In genomic region chr14:77663289-77663688, GRCh38 we compare ENCODE assay signal across 17 cellular contexts. TPM values are rescaled to one million over a fixed set of nuclear protein-coding genes. Genes with fewer than 3 reads are reported as not detected.
A peak's percentile ranks its signal among the peaks of the same experiment; 100 is the strongest.
DNase-seq lines count a peak whose midpoint lies in the region; ATAC-seq, FAIRE-seq and TF ChIP-seq lines count a peak whose summit lies in the region.
"Had no signal": no experiment of that assay in that cellular context is flagged by ENCODE, and none has a peak within 500 bp of the region (broad histone marks: within the 10 kb centered on the region; RNA-seq: fewer than 3 reads in every experiment).

No MANE protein-coding gene starts in this region.

- H3K4me2 ChIP-seq in parathyroid adenoma (ENCODE audit: low read length) (no peak overlapping the region), neuronal stem cell (ENCODE audit: insufficient read depth, low read length, poor library complexity, severe bottlenecking) (no peak overlapping the region)

- no peak overlapping the region for H3K9ac ChIP-seq in parathyroid adenoma
- H3K9ac ChIP-seq in neuronal stem cell (ENCODE audit: low read depth, low read length, poor library complexity) = no peak overlapping the region
- H3K9ac ChIP-seq: BLaER1 treated with 17β-estradiol and CSF1 and Interleukin-3, amounts not matched to agents 10 nM and 100 nM had no signal

- H2BK12ac ChIP-seq in neuronal stem cell (ENCODE audit: low read length) = no peak overlapping the region

- H4K8ac ChIP-seq in neuronal stem cell (ENCODE audit: low read depth, low read length) = no peak overlapping the region

- H3K4me3 ChIP-seq in esophagus muscularis mucosa = no peak overlapping the region
- H3K4me3 ChIP-seq in parathyroid adenoma (ENCODE audit: low read depth, low read length) = no peak overlapping the region
- H3K4me3 ChIP-seq in neuronal stem cell (ENCODE audit: low read length in 2 of 2) = no peak overlapping the region
- H3K4me3 ChIP-seq: BLaER1 treated with 17β-estradiol and CSF1 and Interleukin-3, amounts not matched to agents 10 nM and 100 nM; sigmoid colon had no signal

- no peak overlapping the region for H2AK5ac ChIP-seq in neuronal stem cell (ENCODE audit: low read depth, low read length)

- H2AFZ ChIP-seq in parathyroid adenoma = no peak overlapping the region
- no peak overlapping the region for H2AFZ ChIP-seq in neuronal stem cell (ENCODE audit: low read length)

- H3K27ac ChIP-seq in esophagus muscularis mucosa (replicated peaks in 1 of 4) (peak overlapping the region in 3 of 4 donors; percentile 4 to 37 (median 12)), parathyroid adenoma (peak overlapping the region; percentile 41), neuronal stem cell (replicated peaks; ENCODE audit: low read length) (no peak overlapping the region)
- H3K27ac ChIP-seq: sigmoid colon had no signal

- no peaks in the 10 kb centered on the region for H3K9me3 ChIP-seq in esophagus muscularis mucosa
- no peaks in the 10 kb centered on the region for H3K9me3 ChIP-seq in parathyroid adenoma (ENCODE audit: control insufficient read depth, low read length)
- no peaks in the 10 kb centered on the region for H3K9me3 ChIP-seq in neuronal stem cell (replicated peaks in 1 of 2; ENCODE audit: control insufficient read depth in 2 of 2, insufficient read depth in 1 of 2, low read depth in 1 of 2, low read length in 2 of 2)
- H3K9me3 ChIP-seq: sigmoid colon had no signal

- no peaks in the 10 kb centered on the region for H3K79me2 ChIP-seq in parathyroid adenoma

- peak; percentile 94 for DNase-seq in HPDE6-E6E7 (ENCODE audit: extremely low spot score)
- DNase-seq in RPMI7951 (ENCODE audit: low read depth) = peak; percentile 35
- DNase-seq in esophagus muscularis mucosa (ENCODE audit: extremely low spot score) = no peak
- DNase-seq in neuronal stem cell (ENCODE audit: low spot score) = no peak
- no peak for DNase-seq in D721Med (ENCODE audit: insufficient read length, low spot score)
- no peak for DNase-seq in effector CD4-positive, alpha-beta T cell
- DNase-seq: activated T-cell treated with anti-CD3 and anti-CD28 coated beads for 4 hours; cortex of kidney; foreskin melanocyte; KBM-7; NCI-H2029; sigmoid colon; stimulated activated naive CD8-positive, alpha-beta T cell treated with anti-CD3 and anti-CD28 coated beads, Interleukin-15, Interleukin-2, amounts not matched to agents 100 U/mL and 50 U/mL, for 24 hours had no signal

- H3K14ac ChIP-seq in neuronal stem cell (ENCODE audit: low read length) = no peak overlapping the region

- H3K4ac ChIP-seq in neuronal stem cell (ENCODE audit: low read length) = no peak overlapping the region

- H2BK15ac ChIP-seq in neuronal stem cell (ENCODE audit: low read length) = no peak overlapping the region

- H4K91ac ChIP-seq in neuronal stem cell (ENCODE audit: low read depth, low read length, poor library complexity) = no peak overlapping the region

- no peak for TF ChIP-seq CTCF in esophagus muscularis mucosa (IDR thresholded peaks at IDR 0.05)
- no peak for TF ChIP-seq CTCF in parathyroid adenoma (IDR thresholded peaks at IDR 0.05)
- no peak for TF ChIP-seq CTCF in D721Med (IDR thresholded peaks at IDR 0.05; ENCODE audit: insufficient read depth, missing control alignments)

- H3K79me1 ChIP-seq in neuronal stem cell (ENCODE audit: low read depth, low read length) = no peaks in the 10 kb centered on the region

- no peak overlapping the region for H3K23ac ChIP-seq in neuronal stem cell (ENCODE audit: low read depth, low read length, poor library complexity)

- H3K18ac ChIP-seq in neuronal stem cell (ENCODE audit: low read length) = no peak overlapping the region

- no peaks in the 10 kb centered on the region for H3K27me3 ChIP-seq in esophagus muscularis mucosa
- H3K27me3 ChIP-seq in parathyroid adenoma (ENCODE audit: control insufficient read depth, insufficient read depth, low read length) = no peaks in the 10 kb centered on the region
- H3K27me3 ChIP-seq in neuronal stem cell (ENCODE audit: control insufficient read depth in 3 of 3, insufficient read depth in 3 of 3, low read depth in 1 of 3, low read length in 3 of 3) = peaks cover 0 to 1% (median 0%) of the 10 kb centered on the region in 3 experiments
- H3K27me3 ChIP-seq: BLaER1 treated with 17β-estradiol and CSF1 and Interleukin-3, amounts not matched to agents 10 nM and 100 nM; sigmoid colon had no signal

- ATAC-seq in HG02840 (IDR thresholded peaks at IDR 0.05; ENCODE audit: low FRiP score, unreplicated experiment) = no peak
- ATAC-seq: stimulated activated naive CD8-positive, alpha-beta T cell treated with anti-CD3 and anti-CD28 coated beads, Interleukin-15, Interleukin-2, amounts not matched to agents 100 U/mL and 50 U/mL, for 24 hours had no signal

- TF ChIP-seq POLR2A in esophagus muscularis mucosa (IDR thresholded peaks at IDR 0.05; ENCODE audit: low read depth) = no peak

- H2BK5ac ChIP-seq in neuronal stem cell (ENCODE audit: low read length) = no peak overlapping the region

- no peaks in the 10 kb centered on the region for H3K4me1 ChIP-seq in esophagus muscularis mucosa
- no peaks in the 10 kb centered on the region for H3K4me1 ChIP-seq in parathyroid adenoma
- H3K4me1 ChIP-seq in neuronal stem cell (ENCODE audit: control insufficient read depth in 2 of 2, insufficient read depth in 1 of 2, low read depth in 1 of 2, low read length in 2 of 2) = peaks cover 8 to 12% of the 10 kb centered on the region in 2 donors
- H3K4me1 ChIP-seq: sigmoid colon had no signal

- H3K36me3 ChIP-seq in esophagus muscularis mucosa (no peaks in the 10 kb centered on the region), parathyroid adenoma (ENCODE audit: control insufficient read depth, insufficient read depth, low read length) (no peaks in the 10 kb centered on the region), neuronal stem cell (replicated peaks in 1 of 2; ENCODE audit: control insufficient read depth in 2 of 2, insufficient read depth in 2 of 2, low read length in 2 of 2) (no peaks in the 10 kb centered on the region)
- H3K36me3 ChIP-seq: BLaER1 treated with 17β-estradiol and CSF1 and Interleukin-3, amounts not matched to agents 10 nM and 100 nM; sigmoid colon had no signal

- FAIRE-seq in D721Med (lab: Jason Lieb, UNC) = no peak
- FAIRE-seq: GM19239 had no signal

- no peak overlapping the region for H2BK120ac ChIP-seq in neuronal stem cell (ENCODE audit: low read depth, low read length)

- 81% methylated on average over 6 of the region's 6 CpGs for WGBS in esophagus muscularis mucosa
- no CpG with 5 or more reads among the region's 6 CpGs for WGBS in neuronal stem cell (ENCODE audit: extremely low coverage in 2 of 2, insufficient read length in 2 of 2, insufficient replicate concordance in 1 of 2), 2 donors

- intact Hi-C loops in esophagus muscularis mucosa (cut with DNase I) = no loop called here

- no peak for TF ChIP-seq EP300 in esophagus muscularis mucosa (IDR thresholded peaks at IDR 0.05)

RNA-seq across cellular contexts. Expression of gene ALKBH1, which starts 44.5 kb away (rescaled TPM):
- 13.6 and 15.8 TPM in 2 replicates for total RNA-seq in RPMI7951 (2014; rRNA removed; shearing (Covaris generic))
- total RNA-seq in esophagus muscularis mucosa = 10 to 100 TPM in 3 of 4 donors, 1 to 10 TPM in 1; 8.0 to 13.3 (median 11.8) TPM
- polyA plus RNA-seq in neuronal stem cell (2013, experiment 1 of 2) = 7.8 TPM
- polyA plus RNA-seq in neuronal stem cell (2013, experiment 2 of 2) = 8.5 TPM

RNA-seq across cellular contexts. Expression of gene SLIRP, which starts 44.6 kb away (rescaled TPM):
- total RNA-seq in RPMI7951 (2014; rRNA removed; shearing (Covaris generic)) = 292 and 409 TPM in 2 replicates
- 100 to 1,000 TPM; 101 to 247 (median 166) TPM for total RNA-seq in esophagus muscularis mucosa
- polyA plus RNA-seq in neuronal stem cell (2013, experiment 1 of 2) = 375 TPM
- polyA plus RNA-seq in neuronal stem cell (2013, experiment 2 of 2) = 379 TPM

RNA-seq across cellular contexts. Expression of gene SPTLC2, which starts 46.9 kb away (rescaled TPM):
- total RNA-seq in RPMI7951 (2014; rRNA removed; shearing (Covaris generic)) = 12.0 and 15.0 TPM in 2 replicates
- total RNA-seq in esophagus muscularis mucosa = 10 to 100 TPM; 14.5 to 25.3 (median 20.1) TPM
- 3.5 TPM for polyA plus RNA-seq in neuronal stem cell (2013, experiment 1 of 2)
- polyA plus RNA-seq in neuronal stem cell (2013, experiment 2 of 2) = 3.3 TPM

Comparison
In these comparisons a context has a peak if more than half of its experiments do, and no peak if none do; other contexts are left out.
1. DNase-seq: peak in HPDE6-E6E7 (single experiment) and RPMI7951 (single experiment); none in esophagus muscularis mucosa (single experiment), neuronal stem cell (single experiment), D721Med (single experiment) and effector CD4-positive, alpha-beta T cell (single experiment).